1 cellular context compared by ENCODE assay signal in genomic region chr1:51519048-51519856, GRCh38.
A peak's percentile ranks its signal among the peaks of the same experiment; 100 is the strongest.
TF ChIP-seq lines count a peak whose summit lies in the region.

Gene EPS15, minus strand, starts transcription at chr1:51519266. Its CDS starts 35 bp downstream, at chr1:51519231.

TF ChIP-seq in K562, 482 proteins besides CTCF, POLR2A, EP300 and RAD21 (continued from another document and continues in another):
- TF ChIP-seq AFF4 (CRISPR knock-in tag; IDR thresholded peaks at IDR 0.05) (no peak; the same call in 1 of the 2 replicates), HMG20A (CRISPR knock-in tag; conservative IDR thresholded peaks at IDR 0.05) (no peak), HBP1 (CRISPR knock-in tag; IDR thresholded peaks at IDR 0.05) (0 out of 2 replicates have a peak, but pooled peaks have one; percentile 22), CEBPZ (IDR thresholded peaks at IDR 0.05; ENCODE audit: borderline replicate concordance, low read depth, low read length) (no peak), ZNF766 (CRISPR knock-in tag; conservative IDR thresholded peaks at IDR 0.05) (0 out of 2 replicates have a peak, but pooled peaks have one; percentile 19), XRCC3 (IDR thresholded peaks at IDR 0.05) (no peak), ARNT (IDR thresholded peaks at IDR 0.05) (peak; percentile 83 to 89; a peak in 3 of 4 replicates), TARDBP (IDR thresholded peaks at IDR 0.05) (no peak), MYBL2 (IDR thresholded peaks at IDR 0.05; ENCODE audit: low read depth) (peak; percentile 36; the same call in 1 of the 2 replicates), MYBL2 (CRISPR knock-in tag; IDR thresholded peaks at IDR 0.05; ENCODE audit: borderline replicate concordance) (no peak), SLC30A9 (CRISPR knock-in tag; IDR thresholded peaks at IDR 0.05) (no peak), HDAC3 (IDR thresholded peaks at IDR 0.05; ENCODE audit: borderline replicate concordance, partially characterized antibody) (peak; percentile 96), USF1 (CRISPR knock-in tag; IDR thresholded peaks at IDR 0.05) (peak; percentile 31; the same call in 1 of the 2 replicates), ZNF124 (CRISPR knock-in tag; IDR thresholded peaks at IDR 0.05) (no peak), RBM34 (IDR thresholded peaks at IDR 0.05; ENCODE audit: borderline replicate concordance, insufficient read depth, low read length) (no peak), SUPT5H (IDR thresholded peaks at IDR 0.05) (peak; percentile 75), RBM22 (IDR thresholded peaks at IDR 0.05; ENCODE audit: low read depth, low read length, poor library complexity, severe bottlenecking) (peak; percentile 78), ARID4B (CRISPR knock-in tag; IDR thresholded peaks at IDR 0.05) (peak; percentile 51; the same call in 1 of the 2 replicates), ETV6 (IDR thresholded peaks at IDR 0.05; ENCODE audit: borderline replicate concordance in 1 of 2, low read depth in 2 of 2, low read length in 1 of 2) (no peak), ETV6 (CRISPR knock-in tag; IDR thresholded peaks at IDR 0.05; ENCODE audit: borderline replicate concordance) (no peak), TFE3 (CRISPR knock-in tag; IDR thresholded peaks at IDR 0.05) (no peak), MAFF (IDR thresholded peaks at IDR 0.05; ENCODE audit: low read length) (no peak), ETS1 (conservative IDR thresholded peaks at IDR 0.05; ENCODE audit: control insufficient read depth, low read depth, low read length) (peak; percentile 72; the same call in 1 of the 2 replicates), ZNF707 (CRISPR knock-in tag; conservative IDR thresholded peaks at IDR 0.05) (peak; percentile 50; the same call in 1 of the 2 replicates), ZMIZ1 (IDR thresholded peaks at IDR 0.05; ENCODE audit: low read depth in 2 of 2, low read length in 2 of 2) (peak in 1 of 2 experiments; percentile 52; a peak in 1 of 4 replicates), NR4A1 (CRISPR knock-in tag; IDR thresholded peaks at IDR 0.05) (0 out of 2 replicates have a peak, but pooled peaks have one; percentile 28), NR4A1 (tag; IDR thresholded peaks at IDR 0.05) (peak; percentile 65), ERF (CRISPR knock-in tag; IDR thresholded peaks at IDR 0.05) (0 out of 2 replicates have a peak, but pooled peaks have one; percentile 31), ZNF282 (CRISPR knock-in tag; IDR thresholded peaks at IDR 0.05) (no peak)
